In the genomic region with DNA sequence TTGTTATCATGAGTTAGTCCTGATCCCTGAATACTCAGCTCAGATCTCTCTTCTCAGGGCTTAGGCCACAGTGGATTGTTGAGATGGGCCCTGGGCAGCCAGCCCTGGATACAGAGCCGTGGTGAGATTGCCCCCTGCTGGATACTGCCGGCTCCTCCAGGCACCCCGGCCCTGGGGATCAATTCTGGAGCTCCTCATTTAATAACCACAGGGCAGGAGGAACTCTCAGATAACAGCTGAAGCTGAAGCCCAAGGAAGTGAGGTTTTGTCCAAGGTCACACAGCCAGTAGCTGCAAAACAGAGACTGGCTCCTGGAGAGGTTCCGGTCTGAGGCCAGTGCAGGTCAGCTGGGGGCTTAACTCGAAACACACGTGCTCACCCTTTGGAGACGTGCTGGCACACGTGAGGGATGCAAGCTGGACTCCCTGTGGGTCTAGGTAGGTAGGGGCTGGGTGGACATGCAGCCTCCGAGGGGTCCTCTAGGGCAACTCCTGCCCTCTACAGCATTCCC, we compare ENCODE assay signal across 9 cellular contexts. TPM values are rescaled to one million over a fixed set of nuclear protein-coding genes. Genes with fewer than 3 reads are reported as not detected.
DNase-seq lines count a peak whose midpoint lies in the region; ATAC-seq, FAIRE-seq and TF ChIP-seq lines count a peak whose summit lies in the region.
"Had no signal": no experiment of that assay in that cellular context is flagged by ENCODE, and none has a peak within 500 bp of the region (broad histone marks: within the 10 kb centered on the region; RNA-seq: fewer than 3 reads in every experiment).

No MANE protein-coding gene starts in this region.

- no peak overlapping the region for H2AFZ ChIP-seq in trophoblast cell (ENCODE audit: insufficient read depth, low read length, poor library complexity)

- H3K4me1 Mint-ChIP-seq in activated T-helper 2 cell treated with anti-CD3 and anti-CD28 coated beads, Interferon-gamma antibody, Interleukin-2, Interleukin-4, amounts not matched to agents 10 μg/mL and 5 μg/mL and 100 μg/mL, durations not matched to agents 14 hours and 24 hours and 36 hours (ENCODE audit: low read depth): no peaks in the 10 kb centered on the region

- H3K23ac ChIP-seq in trophoblast cell (ENCODE audit: low read length): no peak overlapping the region

- no peaks in the 10 kb centered on the region for H3K9me3 Mint-ChIP-seq in activated T-helper 2 cell treated with anti-CD3 and anti-CD28 coated beads, Interferon-gamma antibody, Interleukin-2, Interleukin-4, amounts not matched to agents 10 μg/mL and 5 μg/mL and 100 μg/mL, durations not matched to agents 14 hours and 24 hours and 36 hours

- H2BK5ac ChIP-seq in trophoblast cell (ENCODE audit: low read depth, low read length, poor library complexity): no peak overlapping the region

- intact Hi-C loops in activated T-helper 2 cell treated with anti-CD3 and anti-CD28 coated beads, Interferon-gamma antibody, Interleukin-2, Interleukin-4, amounts not matched to agents 10 μg/mL and 5 μg/mL and 100 μg/mL, durations not matched to agents 14 hours and 24 hours and 36 hours (cut with micrococcal nuclease): loop anchor here (1.0 kb wide), 1 partner anchor 144 kb away; no protein-coding TSS in a partner anchor

- H4K8ac ChIP-seq in trophoblast cell (ENCODE audit: low read depth, low read length): no peak overlapping the region

- DNase-seq in A172 (ENCODE audit: low spot score) (peak; percentile 35), GM18507 (ENCODE audit: extremely low spot score, insufficient read length, low read depth) (peak; percentile 40), OCI-M1 (lab: John Stamatoyannopoulos, UW) (peak; percentile 88), globus pallidus (ENCODE audit: low spot score) (peak; percentile 71), trophoblast cell (peak; percentile 24 to 62), suprapubic skin (ENCODE audit: low spot score in 2 of 2) (no peak)
- DNase-seq in activated T-helper 2 cell treated with anti-CD3 and anti-CD28 coated beads, Interferon-gamma antibody, Interleukin-2, Interleukin-4, amounts not matched to agents 10 μg/mL and 5 μg/mL and 100 μg/mL, durations not matched to agents 14 hours and 24 hours and 36 hours (ENCODE audit: low spot score): peak; percentile 34

- H3K27ac ChIP-seq in trophoblast cell (ENCODE audit: low read depth, low read length) (no peak overlapping the region), suprapubic skin (no peak overlapping the region)

- H2BK12ac ChIP-seq in trophoblast cell (ENCODE audit: low read length): no peak overlapping the region

- no peak overlapping the region for H2BK120ac ChIP-seq in trophoblast cell (ENCODE audit: insufficient read depth, low read length, poor library complexity)

- H3K79me1 ChIP-seq in trophoblast cell (ENCODE audit: low read length): no peaks in the 10 kb centered on the region

- H3K4ac ChIP-seq in trophoblast cell (ENCODE audit: low read depth, low read length): no peak overlapping the region

- peaks cover 4% of the 10 kb centered on the region for H3K27me3 Mint-ChIP-seq in activated T-helper 2 cell treated with anti-CD3 and anti-CD28 coated beads, Interferon-gamma antibody, Interleukin-2, Interleukin-4, amounts not matched to agents 10 μg/mL and 5 μg/mL and 100 μg/mL, durations not matched to agents 14 hours and 24 hours and 36 hours (ENCODE audit: low read depth)

- H3K4me3 ChIP-seq in trophoblast cell (ENCODE audit: low read depth, low read length) (no peak overlapping the region), suprapubic skin (no peak overlapping the region)

- H3K27me3 ChIP-seq in trophoblast cell (ENCODE audit: insufficient read depth, low read length) (no peaks in the 10 kb centered on the region), suprapubic skin (peaks cover 20% of the 10 kb centered on the region)

- H3K9me3 ChIP-seq in trophoblast cell (ENCODE audit: insufficient read depth, low read depth, low read length): peaks cover 2% of the 10 kb centered on the region
- H3K9me3 ChIP-seq in suprapubic skin: no peaks in the 10 kb centered on the region

- H3K4me3 Mint-ChIP-seq in activated T-helper 2 cell treated with anti-CD3 and anti-CD28 coated beads, Interferon-gamma antibody, Interleukin-2, Interleukin-4, amounts not matched to agents 10 μg/mL and 5 μg/mL and 100 μg/mL, durations not matched to agents 14 hours and 24 hours and 36 hours (ENCODE audit: low read depth): no peak overlapping the region

- no peak overlapping the region for H4K12ac ChIP-seq in trophoblast cell (ENCODE audit: low read depth, low read length)

- H3K79me2 ChIP-seq in trophoblast cell (ENCODE audit: control insufficient read depth, insufficient read depth, low read length, poor library complexity): no peaks in the 10 kb centered on the region

- H3K27ac Mint-ChIP-seq in activated T-helper 2 cell treated with anti-CD3 and anti-CD28 coated beads, Interferon-gamma antibody, Interleukin-2, Interleukin-4, amounts not matched to agents 10 μg/mL and 5 μg/mL and 100 μg/mL, durations not matched to agents 14 hours and 24 hours and 36 hours: no peak overlapping the region

- no peak overlapping the region for H4K91ac ChIP-seq in trophoblast cell (ENCODE audit: low read depth, low read length)

- no peak overlapping the region for H3K18ac ChIP-seq in trophoblast cell (ENCODE audit: low read length)

- no peak overlapping the region for H2AK5ac ChIP-seq in trophoblast cell (ENCODE audit: low read length)

- no peaks in the 10 kb centered on the region for H3K4me1 ChIP-seq in trophoblast cell (ENCODE audit: control insufficient read depth in 1 of 2, insufficient read depth in 2 of 2, low read length in 2 of 2)
- H3K4me1 ChIP-seq in suprapubic skin: no peaks in the 10 kb centered on the region

- peak in 1 of 2 donors; percentile 49 for TF ChIP-seq CTCF in suprapubic skin (IDR thresholded peaks at IDR 0.05)

- H3K14ac ChIP-seq in trophoblast cell (ENCODE audit: low read length): no peak overlapping the region

- WGBS in trophoblast cell (ENCODE audit: extremely low coverage, insufficient coverage, insufficient read length): no CpG with 5 or more reads among the region's 9 CpGs
- 50% methylated on average over 9 of the region's 9 CpGs for WGBS in suprapubic skin

- H3K36me3 ChIP-seq in trophoblast cell (ENCODE audit: control insufficient read depth in 1 of 2, insufficient read depth in 2 of 2, low read length in 2 of 2) (no peaks in the 10 kb centered on the region), suprapubic skin (no peaks in the 10 kb centered on the region)

- no peaks in the 10 kb centered on the region for H3K36me3 Mint-ChIP-seq in activated T-helper 2 cell treated with anti-CD3 and anti-CD28 coated beads, Interferon-gamma antibody, Interleukin-2, Interleukin-4, amounts not matched to agents 10 μg/mL and 5 μg/mL and 100 μg/mL, durations not matched to agents 14 hours and 24 hours and 36 hours (ENCODE audit: low read depth)

- TF ChIP-seq EP300 in suprapubic skin (IDR thresholded peaks at IDR 0.05): no peak

- peak; percentile 79 for ATAC-seq in HG03521 (IDR thresholded peaks at IDR 0.05; ENCODE audit: unreplicated experiment)

- H3K4me2 ChIP-seq in trophoblast cell (ENCODE audit: low read length): no peak overlapping the region

- no peak for TF ChIP-seq POLR2A in suprapubic skin (IDR thresholded peaks at IDR 0.05)

- peak overlapping the region; percentile 37 for H3K9ac ChIP-seq in trophoblast cell (ENCODE audit: low read length)

- peak; percentile 56 for FAIRE-seq in GM18507 (lab: Jason Lieb, UNC)

RNA-seq across cellular contexts. Expression of a gene that starts 16.0 kb away (rescaled TPM):
- not detected in 2 replicates for total RNA-seq in A172 (2014; rRNA removed; shearing (Covaris generic))
- total RNA-seq in activated T-helper 2 cell treated with anti-CD3 and anti-CD28 coated beads, Interferon-gamma antibody, Interleukin-2, Interleukin-4, amounts not matched to agents 10 μg/mL and 5 μg/mL and 100 μg/mL, durations not matched to agents 14 hours and 24 hours and 36 hours: not detected in 2 replicates
- polyA plus RNA-seq in trophoblast cell (2013): 0.61 and 1.4 TPM in 2 replicates
- not detected for total RNA-seq in suprapubic skin

RNA-seq across cellular contexts. Expression of a gene that starts 18.8 kb away (rescaled TPM):
- total RNA-seq in A172 (2014; rRNA removed; shearing (Covaris generic)): not detected in 2 replicates
- not detected in 2 replicates for total RNA-seq in activated T-helper 2 cell treated with anti-CD3 and anti-CD28 coated beads, Interferon-gamma antibody, Interleukin-2, Interleukin-4, amounts not matched to agents 10 μg/mL and 5 μg/mL and 100 μg/mL, durations not matched to agents 14 hours and 24 hours and 36 hours
- 0.05 and 0.06 TPM in 2 replicates for polyA plus RNA-seq in trophoblast cell (2013)
- not detected for total RNA-seq in suprapubic skin
- polyA plus RNA-seq: esophagus had no signal

RNA-seq across cellular contexts. Expression of a gene that starts 51.6 kb away (rescaled TPM):
- total RNA-seq in A172 (2014; rRNA removed; shearing (Covaris generic)): not detected in 2 replicates
- total RNA-seq in activated T-helper 2 cell treated with anti-CD3 and anti-CD28 coated beads, Interferon-gamma antibody, Interleukin-2, Interleukin-4, amounts not matched to agents 10 μg/mL and 5 μg/mL and 100 μg/mL, durations not matched to agents 14 hours and 24 hours and 36 hours: 0.30 TPM in 1 of 2 replicates, not detected in the other
- not detected in 2 replicates for polyA plus RNA-seq in trophoblast cell (2013)
- total RNA-seq in suprapubic skin: under 1 TPM in 1 of 4 donors, not detected in 3; 0.42 TPM

Comparison
In these comparisons a context has a peak if more than half of its experiments do, and no peak if none do; other contexts are left out.
1. DNase-seq: peak in A172 (single experiment), GM18507 (single experiment), OCI-M1 (single experiment), activated T-helper 2 cell treated with anti-CD3 and anti-CD28 coated beads, Interferon-gamma antibody, Interleukin-2, Interleukin-4, amounts not matched to agents 10 μg/mL and 5 μg/mL and 100 μg/mL, durations not matched to agents 14 hours and 24 hours and 36 hours (single experiment), globus pallidus (single experiment) and trophoblast cell (2 of 2); none in suprapubic skin (0 of 2).